16 cellular contexts compared by ENCODE assay signal in the genomic region with DNA sequence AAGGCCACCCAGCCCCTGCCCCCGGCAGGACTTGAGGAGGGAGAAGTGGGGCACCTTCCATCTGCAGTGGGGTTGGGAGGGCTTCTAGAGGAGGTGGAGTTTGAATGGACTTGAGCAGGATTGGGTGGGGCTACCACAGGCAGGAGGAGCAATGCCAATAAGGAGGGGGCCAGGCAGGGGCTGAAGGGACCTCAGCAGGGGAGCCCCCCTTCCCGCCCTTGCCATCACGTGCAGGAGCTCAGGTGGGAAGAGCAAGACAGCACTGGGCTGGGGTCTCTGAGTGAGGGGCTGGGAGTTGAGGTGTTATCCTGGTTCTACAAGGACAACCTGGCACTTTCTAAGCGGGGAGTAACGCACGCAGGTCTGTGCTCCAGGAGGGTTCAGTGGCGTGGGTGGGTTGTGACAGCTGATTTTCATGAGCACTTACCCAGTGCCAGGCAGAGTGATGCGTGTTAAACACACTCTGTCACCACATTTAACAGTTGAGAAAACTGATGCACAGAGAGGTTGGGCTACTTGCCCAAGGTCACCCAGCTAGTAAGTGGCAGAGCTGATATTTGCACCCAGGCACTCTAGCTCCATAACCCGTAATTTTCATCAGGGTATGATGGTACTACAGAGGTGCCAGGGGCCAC. TPM values are rescaled to one million over a fixed set of nuclear protein-coding genes. Genes with fewer than 3 reads are reported as not detected.
DNase-seq lines count a peak whose midpoint lies in the region; ATAC-seq and TF ChIP-seq lines count a peak whose summit lies in the region.
"Had no signal": no experiment of that assay in that cellular context is flagged by ENCODE, and none has a peak within 500 bp of the region (broad histone marks: within the 10 kb centered on the region; RNA-seq: fewer than 3 reads in every experiment).

No MANE protein-coding gene starts in this region.

- H4K20me1 ChIP-seq in BLaER1 (no peaks in the 10 kb centered on the region), osteoblast (ENCODE audit: insufficient read depth, low read length) (no peaks in the 10 kb centered on the region)

- no peaks in the 10 kb centered on the region for H3K79me2 ChIP-seq in osteoblast (ENCODE audit: insufficient read depth, low read length)

- H3K27me3 ChIP-seq in BLaER1 (no peaks in the 10 kb centered on the region), RWPE2 (ENCODE audit: insufficient read depth, poor library complexity, severe bottlenecking) (no peaks in the 10 kb centered on the region), osteoblast (ENCODE audit: insufficient read depth, low read length) (no peaks in the 10 kb centered on the region)

- H3K4me1 Mint-ChIP-seq in MCF 10A (ENCODE audit: insufficient read depth, unreplicated experiment): peaks cover 5% of the 10 kb centered on the region

- peak; percentile 37 for DNase-seq in RWPE2 (ENCODE audit: low spot score)
- peak; percentile 6 for DNase-seq in left ventricle myocardium superior
- DNase-seq in osteoblast (ENCODE audit: insufficient read length, low spot score, missing footprints): peak; percentile 59
- no peak for DNase-seq in MCF 10A (ENCODE audit: unreplicated experiment)
- DNase-seq in NCI-H2029 (lab: John Stamatoyannopoulos, UW): no peak
- DNase-seq: ACHN; AML-193; Caco-2; CD4-positive, CD25-positive, alpha-beta regulatory T cell; DMS153; KBM-7; NCI-H1436 treated with DMSO at 0.1 percent for 48 hours; NCI-H524; SHP77 treated with DMSO at 0.1 percent for 48 hours had no signal

- POLR2A ChIA-PET in MCF 10A (lab: Yijun Ruan, JAX): interaction anchor here (1.0 kb wide), 1 partner anchor 9 kb away, joined by 3 read pairs; a partner anchor contains a TSS

- intact Hi-C loops in left ventricle myocardium superior (cut with micrococcal nuclease) (no loop called here), MCF 10A (cut with micrococcal nuclease) (no loop called here)

- ATAC-seq in RWPE2 (ENCODE audit: low read depth) (no peak), left ventricle myocardium superior (no peak), GM19452 (IDR thresholded peaks at IDR 0.05; ENCODE audit: unreplicated experiment) (no peak)

- H3K27me3 Mint-ChIP-seq in MCF 10A (ENCODE audit: insufficient read depth, unreplicated experiment): no peaks in the 10 kb centered on the region

- H3K27ac ChIP-seq in BLaER1 (no peak overlapping the region), RWPE2 (ENCODE audit: poor library complexity, severe bottlenecking) (no peak overlapping the region), osteoblast (ENCODE audit: low read depth, low read length) (no peak overlapping the region)

- H3K27ac Mint-ChIP-seq in MCF 10A (ENCODE audit: low read depth, unreplicated experiment): no peak overlapping the region

- TF ChIP-seq CTCF in RWPE2 (IDR thresholded peaks at IDR 0.05; ENCODE audit: poor library complexity, severe bottlenecking) (no peak), osteoblast (IDR thresholded peaks at IDR 0.05; ENCODE audit: extremely low read depth, low read depth, low read length) (no peak), MCF 10A (IDR thresholded peaks at IDR 0.05; ENCODE audit: unreplicated experiment) (no peak)

- H3K4me3 ChIP-seq in BLaER1 (no peak overlapping the region), RWPE2 (ENCODE audit: severe bottlenecking) (no peak overlapping the region), osteoblast (ENCODE audit: insufficient read depth, low read length) (no peak overlapping the region)

- H3K9me3 ChIP-seq in BLaER1 (no peaks in the 10 kb centered on the region), RWPE2 (ENCODE audit: severe bottlenecking) (no peaks in the 10 kb centered on the region), osteoblast (ENCODE audit: low read depth, low read length) (no peaks in the 10 kb centered on the region)
- H3K9me3 ChIP-seq: Caco-2 had no signal

- H3K36me3 Mint-ChIP-seq in MCF 10A (ENCODE audit: insufficient read depth, unreplicated experiment): no peaks in the 10 kb centered on the region
- H3K36me3 Mint-ChIP-seq: CD4-positive, CD25-positive, alpha-beta regulatory T cell had no signal

- H3K4me2 ChIP-seq in BLaER1: peak overlapping the region; percentile 89
- no peak overlapping the region for H3K4me2 ChIP-seq in osteoblast (ENCODE audit: insufficient read depth, low read length)

- peaks cover 79% of the 10 kb centered on the region for H3K4me1 ChIP-seq in BLaER1
- H3K4me1 ChIP-seq in RWPE2 (ENCODE audit: insufficient read depth, poor library complexity, severe bottlenecking): no peaks in the 10 kb centered on the region
- H3K4me1 ChIP-seq in osteoblast (ENCODE audit: insufficient read depth, low read length): no peaks in the 10 kb centered on the region
- H3K4me1 ChIP-seq: Caco-2 had no signal

- no peaks in the 10 kb centered on the region for H3K9me3 Mint-ChIP-seq in MCF 10A (ENCODE audit: unreplicated experiment)

- H2AFZ ChIP-seq in osteoblast (ENCODE audit: low read length): no peak overlapping the region

- H3K9ac ChIP-seq in BLaER1: no peak overlapping the region

- H3K36me3 ChIP-seq in BLaER1: no peaks in the 10 kb centered on the region
- H3K36me3 ChIP-seq in RWPE2 (ENCODE audit: low read depth): no peaks in the 10 kb centered on the region
- no peaks in the 10 kb centered on the region for H3K36me3 ChIP-seq in osteoblast (ENCODE audit: insufficient read depth, low read length)

- H3K4me3 Mint-ChIP-seq in MCF 10A (ENCODE audit: unreplicated experiment): no peak overlapping the region
- H3K4me3 Mint-ChIP-seq: CD4-positive, CD25-positive, alpha-beta regulatory T cell had no signal

- BruUV-seq in MCF 10A (replicated peaks; lab: Mats Ljungman, UMichigan): no TSS peak

- CTCF ChIA-PET in MCF 10A (lab: Yijun Ruan, JAX): interaction anchor here (0.6 to 1.4 kb wide), 3 partner anchors 9 to 204 kb away, joined by 3 to 6 read pairs (median 5); no protein-coding TSS in a partner anchor

RNA-seq across cellular contexts. Expression of a gene that starts 4.8 kb away (rescaled TPM):
- not detected for total RNA-seq in left ventricle myocardium superior
- total RNA-seq in osteoblast: not detected in 2 replicates
- not detected in 2 replicates for total RNA-seq in MCF 10A (2022)
- total RNA-seq: Caco-2; CD4-positive, CD25-positive, alpha-beta regulatory T cell had no signal

RNA-seq across cellular contexts. Expression of a gene that starts 8.7 kb away (rescaled TPM):
- total RNA-seq in left ventricle myocardium superior (not detected), osteoblast (not detected in 2 replicates), MCF 10A (2022) (not detected in 2 replicates)
- total RNA-seq: Caco-2; CD4-positive, CD25-positive, alpha-beta regulatory T cell had no signal

RNA-seq across cellular contexts. Expression of a gene that starts 10.6 kb away (rescaled TPM):
- 0.15 TPM for total RNA-seq in left ventricle myocardium superior
- total RNA-seq in osteoblast: not detected in 2 replicates
- not detected in 2 replicates for total RNA-seq in MCF 10A (2022)
- total RNA-seq: Caco-2; CD4-positive, CD25-positive, alpha-beta regulatory T cell had no signal

RNA-seq across cellular contexts. Expression of a gene that starts 19.6 kb away (rescaled TPM):
- total RNA-seq in left ventricle myocardium superior (1.7 TPM), osteoblast (5.8 and 6.8 TPM in 2 replicates), MCF 10A (2022) (4.9 and 5.2 TPM in 2 replicates)

RNA-seq across cellular contexts. Expression of a gene that starts 19.7 kb away (rescaled TPM):
- 40.7 TPM for total RNA-seq in left ventricle myocardium superior
- 70.6 and 83.7 TPM in 2 replicates for total RNA-seq in osteoblast
- 51.7 and 52.8 TPM in 2 replicates for total RNA-seq in MCF 10A (2022)

Comparison
In these comparisons a context has a peak if more than half of its experiments do, and no peak if none do; other contexts are left out.
1. DNase-seq: peak in RWPE2 (single experiment), left ventricle myocardium superior (single experiment) and osteoblast (single experiment); none in MCF 10A (single experiment) and NCI-H2029 (single experiment).